ENCODE assay signal across 1 cellular context in the genomic region with DNA sequence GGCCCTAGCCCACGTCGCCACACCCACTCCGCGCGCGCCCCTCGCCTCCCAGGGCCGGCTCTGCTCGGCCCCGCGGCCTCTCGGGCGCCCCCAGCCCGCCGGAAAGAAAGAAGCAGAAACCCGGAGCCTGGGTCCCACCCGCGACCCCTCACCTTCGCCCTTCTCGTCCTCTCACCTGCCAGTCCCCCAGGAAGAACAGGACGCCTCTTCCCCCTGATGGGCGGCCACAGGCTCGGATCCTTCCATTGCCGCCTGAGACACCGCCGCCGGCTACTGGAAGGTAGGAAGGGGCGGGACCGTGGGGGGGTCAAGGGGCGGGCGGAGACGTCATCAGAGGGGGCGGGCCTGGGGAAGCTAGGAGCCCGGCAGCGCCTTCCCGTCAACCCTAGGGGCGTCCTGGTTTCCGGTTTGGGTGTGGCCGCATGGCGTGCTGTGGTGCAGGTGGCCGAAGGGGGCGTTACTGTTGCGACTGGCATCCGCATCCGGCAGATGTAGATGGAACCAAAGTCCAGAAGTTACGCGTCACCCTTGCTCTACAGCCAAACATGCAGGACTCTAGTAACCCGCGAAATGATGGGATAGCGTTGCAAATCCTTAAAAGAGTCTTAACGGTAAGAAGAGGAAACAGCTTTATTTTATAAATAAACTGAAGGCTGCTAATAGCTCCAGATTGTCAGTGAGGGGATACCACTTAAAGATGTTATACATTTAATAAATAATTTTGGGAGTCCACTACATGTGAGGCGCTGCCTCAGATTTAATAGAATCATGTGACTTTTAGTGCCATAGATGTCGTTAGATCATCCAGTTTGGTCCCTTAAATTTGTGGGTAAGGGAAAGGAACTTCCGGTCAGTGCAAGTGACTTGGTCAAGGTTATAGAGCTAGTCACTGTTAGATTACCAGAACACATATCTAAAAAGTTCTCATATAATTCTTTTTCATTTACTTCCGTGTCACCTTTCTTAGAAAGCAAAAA.
A peak's percentile ranks its signal among the peaks of the same experiment; 100 is the strongest.
TF ChIP-seq lines count a peak whose summit lies in the region.

A gene (minus strand): TSS at position 282 of the 977 bp plus-strand sequence. CDS start 36 bp downstream, at position 246.

TF ChIP-seq in K562, 482 proteins besides CTCF, POLR2A, EP300 and RAD21 (continued from another document and continues in another):
- TF ChIP-seq ATF1 (CRISPR knock-in tag; IDR thresholded peaks at IDR 0.05) (no peak), ATF1 (tag; IDR thresholded peaks at IDR 0.05) (peak; percentile 85), DMBX1 (CRISPR knock-in tag; IDR thresholded peaks at IDR 0.05; ENCODE audit: borderline replicate concordance) (no peak), SRSF1 (IDR thresholded peaks at IDR 0.05; ENCODE audit: low read depth, low read length) (no peak), RFX1 (IDR thresholded peaks at IDR 0.05) (no peak), MEF2A (IDR thresholded peaks at IDR 0.05; ENCODE audit: control insufficient read depth, low read depth, low read length) (0 out of 2 replicates have a peak, but pooled peaks have one; percentile 20), EWSR1 (IDR thresholded peaks at IDR 0.05; ENCODE audit: borderline replicate concordance, low read depth, partially characterized antibody) (no peak), ILK (tag; IDR thresholded peaks at IDR 0.05; ENCODE audit: borderline replicate concordance, low read depth) (no peak), ZNF212 (CRISPR knock-in tag; IDR thresholded peaks at IDR 0.05) (no peak), NFIX (CRISPR knock-in tag; IDR thresholded peaks at IDR 0.05; ENCODE audit: low read depth) (no peak), ZC3H8 (IDR thresholded peaks at IDR 0.05) (no peak), KDM4B (IDR thresholded peaks at IDR 0.05; ENCODE audit: borderline replicate concordance in 2 of 2, low read depth in 1 of 2) (0 out of 4 replicates have a peak, but pooled peaks of 1 of the 2 experiments have one; percentile 41), MYNN (IDR thresholded peaks at IDR 0.05) (no peak), MYNN (CRISPR knock-in tag; IDR thresholded peaks at IDR 0.05) (no peak), KAT8 (IDR thresholded peaks at IDR 0.05; ENCODE audit: low read depth) (no peak), KDM1A (IDR thresholded peaks at IDR 0.05) (0 out of 4 replicates have a peak, but pooled peaks of 1 of the 2 experiments have one; percentile 14), NR2F6 (CRISPR knock-in tag; IDR thresholded peaks at IDR 0.05) (no peak)
- TF ChIP-seq, protein P1, sequence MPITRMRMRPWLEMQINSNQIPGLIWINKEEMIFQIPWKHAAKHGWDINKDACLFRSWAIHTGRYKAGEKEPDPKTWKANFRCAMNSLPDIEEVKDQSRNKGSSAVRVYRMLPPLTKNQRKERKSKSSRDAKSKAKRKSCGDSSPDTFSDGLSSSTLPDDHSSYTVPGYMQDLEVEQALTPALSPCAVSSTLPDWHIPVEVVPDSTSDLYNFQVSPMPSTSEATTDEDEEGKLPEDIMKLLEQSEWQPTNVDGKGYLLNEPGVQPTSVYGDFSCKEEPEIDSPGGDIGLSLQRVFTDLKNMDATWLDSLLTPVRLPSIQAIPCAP (CRISPR knock-in tag; IDR thresholded peaks at IDR 0.05; ENCODE audit: borderline replicate concordance) = no peak
- TF ChIP-seq, protein P2, sequence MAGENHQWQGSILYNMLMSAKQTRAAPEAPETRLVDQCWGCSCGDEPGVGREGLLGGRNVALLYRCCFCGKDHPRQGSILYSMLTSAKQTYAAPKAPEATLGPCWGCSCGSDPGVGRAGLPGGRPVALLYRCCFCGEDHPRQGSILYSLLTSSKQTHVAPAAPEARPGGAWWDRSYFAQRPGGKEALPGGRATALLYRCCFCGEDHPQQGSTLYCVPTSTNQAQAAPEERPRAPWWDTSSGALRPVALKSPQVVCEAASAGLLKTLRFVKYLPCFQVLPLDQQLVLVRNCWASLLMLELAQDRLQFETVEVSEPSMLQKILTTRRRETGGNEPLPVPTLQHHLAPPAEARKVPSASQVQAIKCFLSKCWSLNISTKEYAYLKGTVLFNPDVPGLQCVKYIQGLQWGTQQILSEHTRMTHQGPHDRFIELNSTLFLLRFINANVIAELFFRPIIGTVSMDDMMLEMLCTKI (IDR thresholded peaks at IDR 0.05; ENCODE audit: partially characterized antibody) = no peak
- TF ChIP-seq, protein P3, sequence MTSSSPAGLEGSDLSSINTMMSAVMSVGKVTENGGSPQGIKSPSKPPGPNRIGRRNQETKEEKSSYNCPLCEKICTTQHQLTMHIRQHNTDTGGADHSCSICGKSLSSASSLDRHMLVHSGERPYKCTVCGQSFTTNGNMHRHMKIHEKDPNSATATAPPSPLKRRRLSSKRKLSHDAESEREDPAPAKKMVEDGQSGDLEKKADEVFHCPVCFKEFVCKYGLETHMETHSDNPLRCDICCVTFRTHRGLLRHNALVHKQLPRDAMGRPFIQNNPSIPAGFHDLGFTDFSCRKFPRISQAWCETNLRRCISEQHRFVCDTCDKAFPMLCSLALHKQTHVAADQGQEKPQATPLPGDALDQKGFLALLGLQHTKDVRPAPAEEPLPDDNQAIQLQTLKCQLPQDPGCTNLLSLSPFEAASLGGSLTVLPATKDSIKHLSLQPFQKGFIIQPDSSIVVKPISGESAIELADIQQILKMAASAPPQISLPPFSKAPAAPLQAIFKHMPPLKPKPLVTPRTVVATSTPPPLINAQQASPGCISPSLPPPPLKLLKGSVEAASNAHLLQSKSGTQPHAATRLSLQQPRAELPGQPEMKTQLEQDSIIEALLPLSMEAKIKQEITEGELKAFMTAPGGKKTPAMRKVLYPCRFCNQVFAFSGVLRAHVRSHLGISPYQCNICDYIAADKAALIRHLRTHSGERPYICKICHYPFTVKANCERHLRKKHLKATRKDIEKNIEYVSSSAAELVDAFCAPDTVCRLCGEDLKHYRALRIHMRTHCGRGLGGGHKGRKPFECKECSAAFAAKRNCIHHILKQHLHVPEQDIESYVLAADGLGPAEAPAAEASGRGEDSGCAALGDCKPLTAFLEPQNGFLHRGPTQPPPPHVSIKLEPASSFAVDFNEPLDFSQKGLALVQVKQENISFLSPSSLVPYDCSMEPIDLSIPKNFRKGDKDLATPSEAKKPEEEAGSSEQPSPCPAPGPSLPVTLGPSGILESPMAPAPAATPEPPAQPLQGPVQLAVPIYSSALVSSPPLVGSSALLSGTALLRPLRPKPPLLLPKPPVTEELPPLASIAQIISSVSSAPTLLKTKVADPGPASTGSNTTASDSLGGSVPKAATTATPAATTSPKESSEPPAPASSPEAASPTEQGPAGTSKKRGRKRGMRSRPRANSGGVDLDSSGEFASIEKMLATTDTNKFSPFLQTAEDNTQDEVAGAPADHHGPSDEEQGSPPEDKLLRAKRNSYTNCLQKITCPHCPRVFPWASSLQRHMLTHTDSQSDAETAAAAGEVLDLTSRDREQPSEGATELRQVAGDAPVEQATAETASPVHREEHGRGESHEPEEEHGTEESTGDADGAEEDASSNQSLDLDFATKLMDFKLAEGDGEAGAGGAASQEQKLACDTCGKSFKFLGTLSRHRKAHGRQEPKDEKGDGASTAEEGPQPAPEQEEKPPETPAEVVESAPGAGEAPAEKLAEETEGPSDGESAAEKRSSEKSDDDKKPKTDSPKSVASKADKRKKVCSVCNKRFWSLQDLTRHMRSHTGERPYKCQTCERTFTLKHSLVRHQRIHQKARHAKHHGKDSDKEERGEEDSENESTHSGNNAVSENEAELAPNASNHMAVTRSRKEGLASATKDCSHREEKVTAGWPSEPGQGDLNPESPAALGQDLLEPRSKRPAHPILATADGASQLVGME (CRISPR knock-in tag; IDR thresholded peaks at IDR 0.05) = no peak
- TF ChIP-seq, protein P4, sequence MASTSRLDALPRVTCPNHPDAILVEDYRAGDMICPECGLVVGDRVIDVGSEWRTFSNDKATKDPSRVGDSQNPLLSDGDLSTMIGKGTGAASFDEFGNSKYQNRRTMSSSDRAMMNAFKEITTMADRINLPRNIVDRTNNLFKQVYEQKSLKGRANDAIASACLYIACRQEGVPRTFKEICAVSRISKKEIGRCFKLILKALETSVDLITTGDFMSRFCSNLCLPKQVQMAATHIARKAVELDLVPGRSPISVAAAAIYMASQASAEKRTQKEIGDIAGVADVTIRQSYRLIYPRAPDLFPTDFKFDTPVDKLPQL (IDR thresholded peaks at IDR 0.05; ENCODE audit: extremely low read depth, insufficient read length) = no peak
- TF ChIP-seq, protein P5, sequence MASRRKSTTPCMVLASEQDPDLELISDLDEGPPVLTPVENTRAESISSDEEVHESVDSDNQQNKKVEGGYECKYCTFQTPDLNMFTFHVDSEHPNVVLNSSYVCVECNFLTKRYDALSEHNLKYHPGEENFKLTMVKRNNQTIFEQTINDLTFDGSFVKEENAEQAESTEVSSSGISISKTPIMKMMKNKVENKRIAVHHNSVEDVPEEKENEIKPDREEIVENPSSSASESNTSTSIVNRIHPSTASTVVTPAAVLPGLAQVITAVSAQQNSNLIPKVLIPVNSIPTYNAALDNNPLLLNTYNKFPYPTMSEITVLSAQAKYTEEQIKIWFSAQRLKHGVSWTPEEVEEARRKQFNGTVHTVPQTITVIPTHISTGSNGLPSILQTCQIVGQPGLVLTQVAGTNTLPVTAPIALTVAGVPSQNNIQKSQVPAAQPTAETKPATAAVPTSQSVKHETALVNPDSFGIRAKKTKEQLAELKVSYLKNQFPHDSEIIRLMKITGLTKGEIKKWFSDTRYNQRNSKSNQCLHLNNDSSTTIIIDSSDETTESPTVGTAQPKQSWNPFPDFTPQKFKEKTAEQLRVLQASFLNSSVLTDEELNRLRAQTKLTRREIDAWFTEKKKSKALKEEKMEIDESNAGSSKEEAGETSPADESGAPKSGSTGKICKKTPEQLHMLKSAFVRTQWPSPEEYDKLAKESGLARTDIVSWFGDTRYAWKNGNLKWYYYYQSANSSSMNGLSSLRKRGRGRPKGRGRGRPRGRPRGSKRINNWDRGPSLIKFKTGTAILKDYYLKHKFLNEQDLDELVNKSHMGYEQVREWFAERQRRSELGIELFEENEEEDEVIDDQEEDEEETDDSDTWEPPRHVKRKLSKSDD (conservative IDR thresholded peaks at IDR 0.05; ENCODE audit: low read length) = no peak
- TF ChIP-seq, protein P6, sequence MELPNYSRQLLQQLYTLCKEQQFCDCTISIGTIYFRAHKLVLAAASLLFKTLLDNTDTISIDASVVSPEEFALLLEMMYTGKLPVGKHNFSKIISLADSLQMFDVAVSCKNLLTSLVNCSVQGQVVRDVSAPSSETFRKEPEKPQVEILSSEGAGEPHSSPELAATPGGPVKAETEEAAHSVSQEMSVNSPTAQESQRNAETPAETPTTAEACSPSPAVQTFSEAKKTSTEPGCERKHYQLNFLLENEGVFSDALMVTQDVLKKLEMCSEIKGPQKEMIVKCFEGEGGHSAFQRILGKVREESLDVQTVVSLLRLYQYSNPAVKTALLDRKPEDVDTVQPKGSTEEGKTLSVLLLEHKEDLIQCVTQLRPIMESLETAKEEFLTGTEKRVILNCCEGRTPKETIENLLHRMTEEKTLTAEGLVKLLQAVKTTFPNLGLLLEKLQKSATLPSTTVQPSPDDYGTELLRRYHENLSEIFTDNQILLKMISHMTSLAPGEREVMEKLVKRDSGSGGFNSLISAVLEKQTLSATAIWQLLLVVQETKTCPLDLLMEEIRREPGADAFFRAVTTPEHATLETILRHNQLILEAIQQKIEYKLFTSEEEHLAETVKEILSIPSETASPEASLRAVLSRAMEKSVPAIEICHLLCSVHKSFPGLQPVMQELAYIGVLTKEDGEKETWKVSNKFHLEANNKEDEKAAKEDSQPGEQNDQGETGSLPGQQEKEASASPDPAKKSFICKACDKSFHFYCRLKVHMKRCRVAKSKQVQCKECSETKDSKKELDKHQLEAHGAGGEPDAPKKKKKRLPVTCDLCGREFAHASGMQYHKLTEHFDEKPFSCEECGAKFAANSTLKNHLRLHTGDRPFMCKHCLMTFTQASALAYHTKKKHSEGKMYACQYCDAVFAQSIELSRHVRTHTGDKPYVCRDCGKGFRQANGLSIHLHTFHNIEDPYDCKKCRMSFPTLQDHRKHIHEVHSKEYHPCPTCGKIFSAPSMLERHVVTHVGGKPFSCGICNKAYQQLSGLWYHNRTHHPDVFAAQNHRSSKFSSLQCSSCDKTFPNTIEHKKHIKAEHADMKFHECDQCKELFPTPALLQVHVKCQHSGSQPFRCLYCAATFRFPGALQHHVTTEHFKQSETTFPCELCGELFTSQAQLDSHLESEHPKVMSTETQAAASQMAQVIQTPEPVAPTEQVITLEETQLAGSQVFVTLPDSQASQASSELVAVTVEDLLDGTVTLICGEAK (IDR thresholded peaks at IDR 0.05) = peak; percentile 90
- TF ChIP-seq, protein P6 (CRISPR knock-in tag; IDR thresholded peaks at IDR 0.05) = no peak
